1 cellular context compared by ENCODE assay signal in the genomic region with DNA sequence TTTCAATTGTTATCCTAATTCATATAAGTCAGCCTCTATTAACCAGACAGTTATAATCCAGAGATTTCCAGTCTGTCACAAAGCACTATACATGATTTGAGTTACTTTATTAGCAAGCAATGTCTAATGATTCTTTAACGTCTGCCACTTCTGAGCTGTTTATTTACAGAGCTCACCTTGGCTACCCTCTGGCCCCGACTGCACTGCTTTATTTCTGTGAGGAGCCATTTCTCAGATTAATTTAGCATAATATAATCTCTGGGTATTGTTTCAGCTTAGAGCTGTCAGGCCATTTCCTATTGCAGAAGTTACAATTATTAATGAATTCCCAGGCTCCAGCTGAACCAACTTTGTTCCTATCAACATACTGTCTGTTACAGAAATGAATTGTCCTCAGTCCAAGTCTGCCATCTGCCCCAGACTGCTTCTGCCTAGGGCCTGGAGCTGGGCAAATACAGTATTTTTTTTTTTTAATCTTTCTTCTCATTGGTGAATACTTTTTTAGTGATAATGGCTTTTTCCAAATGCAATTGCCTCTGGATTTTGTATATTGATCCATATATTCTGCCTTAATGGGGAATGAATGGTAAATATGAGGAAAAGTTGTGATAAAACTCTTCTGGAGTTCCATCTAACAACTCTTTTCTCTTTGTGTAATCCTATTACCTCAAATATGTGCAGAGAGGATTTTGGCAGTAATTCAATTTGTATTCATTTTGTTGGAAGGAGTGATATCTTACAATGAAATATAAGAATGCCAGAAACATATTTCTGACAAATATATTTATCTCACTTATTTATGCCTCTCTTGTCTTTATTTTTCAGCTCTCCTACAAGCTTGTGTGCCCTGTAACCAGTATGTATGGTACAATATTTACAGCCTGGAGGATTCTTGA.
TF ChIP-seq lines count a peak whose summit lies in the region.

No MANE protein-coding gene starts in this region.

TF ChIP-seq in WTC11, 78 proteins besides CTCF, POLR2A, EP300 and RAD21 (continued from another document):
- TF ChIP-seq, protein P1, sequence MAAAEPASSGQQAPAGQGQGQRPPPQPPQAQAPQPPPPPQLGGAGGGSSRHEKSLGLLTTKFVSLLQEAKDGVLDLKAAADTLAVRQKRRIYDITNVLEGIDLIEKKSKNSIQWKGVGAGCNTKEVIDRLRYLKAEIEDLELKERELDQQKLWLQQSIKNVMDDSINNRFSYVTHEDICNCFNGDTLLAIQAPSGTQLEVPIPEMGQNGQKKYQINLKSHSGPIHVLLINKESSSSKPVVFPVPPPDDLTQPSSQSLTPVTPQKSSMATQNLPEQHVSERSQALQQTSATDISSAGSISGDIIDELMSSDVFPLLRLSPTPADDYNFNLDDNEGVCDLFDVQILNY (CRISPR knock-in tag; IDR thresholded peaks at IDR 0.05): no peak
- TF ChIP-seq, protein P2, sequence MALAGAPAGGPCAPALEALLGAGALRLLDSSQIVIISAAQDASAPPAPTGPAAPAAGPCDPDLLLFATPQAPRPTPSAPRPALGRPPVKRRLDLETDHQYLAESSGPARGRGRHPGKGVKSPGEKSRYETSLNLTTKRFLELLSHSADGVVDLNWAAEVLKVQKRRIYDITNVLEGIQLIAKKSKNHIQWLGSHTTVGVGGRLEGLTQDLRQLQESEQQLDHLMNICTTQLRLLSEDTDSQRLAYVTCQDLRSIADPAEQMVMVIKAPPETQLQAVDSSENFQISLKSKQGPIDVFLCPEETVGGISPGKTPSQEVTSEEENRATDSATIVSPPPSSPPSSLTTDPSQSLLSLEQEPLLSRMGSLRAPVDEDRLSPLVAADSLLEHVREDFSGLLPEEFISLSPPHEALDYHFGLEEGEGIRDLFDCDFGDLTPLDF (CRISPR knock-in tag; IDR thresholded peaks at IDR 0.05): no peak
- TF ChIP-seq IRF2 (CRISPR knock-in tag; IDR thresholded peaks at IDR 0.05; ENCODE audit: borderline replicate concordance, low read depth): no peak
- TF ChIP-seq, protein P3, sequence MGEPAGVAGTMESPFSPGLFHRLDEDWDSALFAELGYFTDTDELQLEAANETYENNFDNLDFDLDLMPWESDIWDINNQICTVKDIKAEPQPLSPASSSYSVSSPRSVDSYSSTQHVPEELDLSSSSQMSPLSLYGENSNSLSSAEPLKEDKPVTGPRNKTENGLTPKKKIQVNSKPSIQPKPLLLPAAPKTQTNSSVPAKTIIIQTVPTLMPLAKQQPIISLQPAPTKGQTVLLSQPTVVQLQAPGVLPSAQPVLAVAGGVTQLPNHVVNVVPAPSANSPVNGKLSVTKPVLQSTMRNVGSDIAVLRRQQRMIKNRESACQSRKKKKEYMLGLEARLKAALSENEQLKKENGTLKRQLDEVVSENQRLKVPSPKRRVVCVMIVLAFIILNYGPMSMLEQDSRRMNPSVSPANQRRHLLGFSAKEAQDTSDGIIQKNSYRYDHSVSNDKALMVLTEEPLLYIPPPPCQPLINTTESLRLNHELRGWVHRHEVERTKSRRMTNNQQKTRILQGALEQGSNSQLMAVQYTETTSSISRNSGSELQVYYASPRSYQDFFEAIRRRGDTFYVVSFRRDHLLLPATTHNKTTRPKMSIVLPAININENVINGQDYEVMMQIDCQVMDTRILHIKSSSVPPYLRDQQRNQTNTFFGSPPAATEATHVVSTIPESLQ (CRISPR knock-in tag; IDR thresholded peaks at IDR 0.05): no peak
